Comparison of ENCODE assay signal across 9 cellular contexts in the genomic region with DNA sequence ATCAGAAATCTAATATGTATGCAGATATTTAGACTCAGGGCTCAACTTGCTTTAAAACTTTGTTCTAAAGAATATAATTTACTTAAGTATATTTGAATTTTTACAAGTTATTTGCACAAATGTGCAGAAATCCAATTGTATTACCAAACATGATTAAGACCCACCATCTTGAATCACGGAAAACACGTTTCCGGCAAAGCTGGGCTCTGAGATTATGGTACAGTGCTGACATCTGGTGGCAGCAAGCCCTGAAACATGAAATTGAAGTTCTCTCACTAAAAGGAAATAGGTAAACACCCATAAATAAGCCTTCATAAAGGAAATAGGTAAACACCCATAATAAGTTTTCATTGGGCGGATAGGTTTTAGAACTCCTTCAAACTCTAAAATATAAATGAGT.
DNase-seq lines count a peak whose midpoint lies in the region; ATAC-seq and TF ChIP-seq lines count a peak whose summit lies in the region.
"Had no signal": no experiment of that assay in that cellular context is flagged by ENCODE, and none has a peak within 500 bp of the region (broad histone marks: within the 10 kb centered on the region; RNA-seq: fewer than 3 reads in every experiment).

No MANE protein-coding gene starts in this region.

- H3K4me3 ChIP-seq in DND-41 (ENCODE audit: low read depth in 1 of 2, low read length in 2 of 2), result no peak overlapping the region
- H3K4me3 ChIP-seq in PC-3 (ENCODE audit: low read length), result no peak overlapping the region
- H3K4me3 ChIP-seq in fibroblast of lung (replicated peaks in 1 of 4; ENCODE audit: control extremely low read depth in 1 of 4, insufficient read depth in 1 of 4, low read depth in 3 of 4, low read length in 4 of 4), result no peak overlapping the region
- no peak overlapping the region for H3K4me3 ChIP-seq in neuron (ENCODE audit: low read length)
- H3K4me3 ChIP-seq in tibial artery, result no peak overlapping the region

- H3K27me3 ChIP-seq in DND-41 (ENCODE audit: insufficient read depth, low read length, poor library complexity) (no peaks in the 10 kb centered on the region), PC-3 (ENCODE audit: low read length) (no peaks in the 10 kb centered on the region), fibroblast of lung (ENCODE audit: control insufficient read depth, insufficient read depth, low read length) (no peaks in the 10 kb centered on the region), neuron (ENCODE audit: insufficient read depth, low read length) (no peaks in the 10 kb centered on the region), tibial artery (no peaks in the 10 kb centered on the region)

- no peak overlapping the region for H3K4me3 Mint-ChIP-seq in activated T-cell treated with anti-CD3 and anti-CD28 coated beads, Interleukin-2, amount 50 U/mL, for 24 hours
- H3K4me3 Mint-ChIP-seq: activated naive CD8-positive, alpha-beta T cell had no signal

- intact Hi-C loops in PC-3 (cut with micrococcal nuclease), result loop anchor here (1.0 to 2.0 kb wide), 3 partner anchors 193 to 1777 kb away; no protein-coding TSS in a partner anchor
- intact Hi-C loops in tibial artery (cut with DNase I; ENCODE audit: low total_unique reads), result loop anchor here (10.0 kb wide), 1 partner anchor 1763 kb away; no protein-coding TSS in a partner anchor

- no peaks in the 10 kb centered on the region for H3F3A ChIP-seq in PC-3 (ENCODE audit: low read length, unreplicated experiment)

- no peak overlapping the region for H3K27ac Mint-ChIP-seq in activated T-cell treated with anti-CD3 and anti-CD28 coated beads, Interleukin-2, amount 50 U/mL, for 24 hours
- H3K27ac Mint-ChIP-seq: activated naive CD8-positive, alpha-beta T cell had no signal

- CTCF ChIA-PET in PC-3 (lab: Charles Lee), result no interaction called here

- no peak overlapping the region for H3K27ac ChIP-seq in DND-41 (ENCODE audit: low read length)
- no peak overlapping the region for H3K27ac ChIP-seq in PC-3 (ENCODE audit: low read length)
- H3K27ac ChIP-seq in fibroblast of lung (ENCODE audit: insufficient read depth, low read length), result no peak overlapping the region
- no peak overlapping the region for H3K27ac ChIP-seq in tibial artery

- POLR2A ChIA-PET in PC-3 (lab: Charles Lee; ENCODE audit: unreplicated experiment), result no interaction called here

- TF ChIP-seq CTCF in DND-41 (IDR thresholded peaks at IDR 0.05; ENCODE audit: borderline replicate concordance, extremely low read depth, low read length, poor library complexity, severe bottlenecking) (peak; percentile 70), PC-3 (conservative IDR thresholded peaks at IDR 0.05; ENCODE audit: low read depth, low read length) (peak; percentile 81), fibroblast of lung (conservative IDR thresholded peaks at IDR 0.05 in 1 of 2, IDR thresholded peaks at IDR 0.05 in 1 of 2; ENCODE audit: low read depth in 1 of 2, low read length in 2 of 2) (peak; percentile 46 to 58), tibial artery (IDR thresholded peaks at IDR 0.05) (peak; percentile 44 to 63)

- H2AFZ ChIP-seq in DND-41 (ENCODE audit: low read depth, low read length), result no peak overlapping the region
- H2AFZ ChIP-seq in PC-3 (ENCODE audit: low read length), result peak overlapping the region; percentile 83
- H2AFZ ChIP-seq in fibroblast of lung (ENCODE audit: low read length), result no peak overlapping the region
- peak overlapping the region; percentile 9 for H2AFZ ChIP-seq in neuron (ENCODE audit: low read depth, low read length)

- no peaks in the 10 kb centered on the region for H3K36me3 Mint-ChIP-seq in activated T-cell treated with anti-CD3 and anti-CD28 coated beads, Interleukin-2, amount 50 U/mL, for 24 hours (ENCODE audit: low read depth)

- no TSS peak for BruUV-seq in PC-3 (replicated peaks; lab: Mats Ljungman, UMichigan)

- H3K9me2 ChIP-seq in PC-3 (replicated peaks; ENCODE audit: low read length), result no peaks in the 10 kb centered on the region

- H3K9ac ChIP-seq in DND-41 (ENCODE audit: low read depth, low read length) (no peak overlapping the region), PC-3 (ENCODE audit: low read length) (no peak overlapping the region), fibroblast of lung (ENCODE audit: insufficient read depth, low read length) (no peak overlapping the region)

- H3K27me3 Mint-ChIP-seq in activated T-cell treated with anti-CD3 and anti-CD28 coated beads, Interleukin-2, amount 50 U/mL, for 24 hours, result peaks cover 22% of the 10 kb centered on the region
- H3K27me3 Mint-ChIP-seq: activated naive CD8-positive, alpha-beta T cell had no signal

- H3K36me3 ChIP-seq in DND-41 (ENCODE audit: insufficient read depth, low read length), result no peaks in the 10 kb centered on the region
- H3K36me3 ChIP-seq in PC-3 (ENCODE audit: low read depth, low read length), result no peaks in the 10 kb centered on the region
- no peaks in the 10 kb centered on the region for H3K36me3 ChIP-seq in fibroblast of lung (ENCODE audit: control insufficient read depth, insufficient read depth, low read length)
- H3K36me3 ChIP-seq in neuron (ENCODE audit: insufficient read depth, low read length), result no peaks in the 10 kb centered on the region
- H3K36me3 ChIP-seq in tibial artery, result no peaks in the 10 kb centered on the region

- H3K4me1 ChIP-seq in DND-41 (ENCODE audit: insufficient read depth, low read length) (peaks cover 12% of the 10 kb centered on the region; the same call in 1 of the 2 replicates), PC-3 (ENCODE audit: insufficient read depth, low read length) (peaks cover 2% of the 10 kb centered on the region; the same call in 1 of the 2 replicates), fibroblast of lung (ENCODE audit: control insufficient read depth, extremely low read depth, insufficient read depth, low read length) (no peaks in the 10 kb centered on the region), neuron (ENCODE audit: insufficient read depth, low read length) (no peaks in the 10 kb centered on the region), tibial artery (no peaks in the 10 kb centered on the region)

- no peak for ATAC-seq in DND-41 (ENCODE audit: insufficient read depth, low read depth)
- ATAC-seq in HG03280 (IDR thresholded peaks at IDR 0.05; ENCODE audit: unreplicated experiment), result peak; percentile 51
- no peak for ATAC-seq in PC-3
- no peak for ATAC-seq in GM21825 (IDR thresholded peaks at IDR 0.05; ENCODE audit: unreplicated experiment)

- H3K79me2 ChIP-seq in DND-41 (ENCODE audit: insufficient read depth, low read length) (no peaks in the 10 kb centered on the region), PC-3 (ENCODE audit: low read length) (no peaks in the 10 kb centered on the region), fibroblast of lung (ENCODE audit: control insufficient read depth, insufficient read depth, low read length) (no peaks in the 10 kb centered on the region)

- no peak overlapping the region for H3K4me2 ChIP-seq in DND-41 (ENCODE audit: insufficient read depth, low read length)
- peak overlapping the region; percentile 30; the same call in 1 of the 2 replicates for H3K4me2 ChIP-seq in PC-3 (ENCODE audit: low read length)
- H3K4me2 ChIP-seq in fibroblast of lung (ENCODE audit: extremely low read depth, insufficient read depth, low read length), result no peak overlapping the region

- H3K9me3 Mint-ChIP-seq in activated T-cell treated with anti-CD3 and anti-CD28 coated beads, Interleukin-2, amount 50 U/mL, for 24 hours, result no peaks in the 10 kb centered on the region

- peaks cover 5% of the 10 kb centered on the region for H3K4me1 Mint-ChIP-seq in activated T-cell treated with anti-CD3 and anti-CD28 coated beads, Interleukin-2, amount 50 U/mL, for 24 hours (ENCODE audit: low read depth)

- DNase-seq in DND-41 (peak; percentile 52), PC-3 (peak; percentile 75), fibroblast of lung (ENCODE audit: low read depth in 2 of 2) (peak; percentile 36 to 72), tibial artery (peak in 1 of 2 donors; percentile 38)
- DNase-seq in activated T-cell treated with anti-CD3 and anti-CD28 coated beads, Interleukin-2, amount 50 U/mL, for 24 hours, result peak; percentile 68

- H4K20me1 ChIP-seq in DND-41 (ENCODE audit: insufficient read depth, low read length) (no peaks in the 10 kb centered on the region), PC-3 (ENCODE audit: low read length) (no peaks in the 10 kb centered on the region), fibroblast of lung (ENCODE audit: control insufficient read depth, extremely low read depth, insufficient read depth, low read length) (no peaks in the 10 kb centered on the region)

- H3K9me3 ChIP-seq in DND-41 (ENCODE audit: insufficient read depth, low read length, severe bottlenecking), result no peaks in the 10 kb centered on the region
- H3K9me3 ChIP-seq in PC-3 (ENCODE audit: low read length), result no peaks in the 10 kb centered on the region
- no peaks in the 10 kb centered on the region for H3K9me3 ChIP-seq in fibroblast of lung (ENCODE audit: control insufficient read depth, insufficient read depth, low read depth, low read length)
- H3K9me3 ChIP-seq in neuron (ENCODE audit: low read length), result no peaks in the 10 kb centered on the region
- H3K9me3 ChIP-seq in tibial artery, result no peaks in the 10 kb centered on the region

Comparison
In these comparisons a context has a peak if more than half of its experiments do, and no peak if none do; other contexts are left out.
1. H2AFZ ChIP-seq: peak in PC-3 (single experiment) and neuron (single experiment); none in DND-41 (single experiment) and fibroblast of lung (single experiment).
2. Peak in every context shown above with its lines, with median percentiles within 50 percentile points of each other: CTCF ChIP-seq.